Comparison of ENCODE assay signal across 12 cellular contexts in the genomic region with DNA sequence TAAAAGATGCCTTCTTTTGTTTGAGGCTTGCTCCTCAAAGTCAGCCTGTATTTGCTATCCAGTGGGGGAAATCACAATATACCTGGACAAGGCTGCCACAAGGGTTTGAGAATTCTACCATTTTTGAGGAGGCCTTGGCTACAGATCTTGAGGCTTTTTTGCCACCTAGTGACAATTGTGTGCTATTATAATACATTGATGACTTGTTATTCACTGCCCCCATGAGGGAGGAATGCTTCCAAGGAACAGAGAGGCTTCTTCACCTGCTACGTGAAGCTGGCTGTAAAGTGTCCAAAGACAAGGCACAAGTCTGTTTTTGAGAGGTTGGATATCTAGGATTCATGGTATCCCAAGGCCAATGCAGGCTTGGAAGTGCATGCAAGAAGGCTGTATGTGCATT.
A peak's percentile ranks its signal among the peaks of the same experiment; 100 is the strongest.
DNase-seq lines count a peak whose midpoint lies in the region; ATAC-seq, FAIRE-seq and TF ChIP-seq lines count a peak whose summit lies in the region.
"Had no signal": no experiment of that assay in that cellular context is flagged by ENCODE, and none has a peak within 500 bp of the region (broad histone marks: within the 10 kb centered on the region; RNA-seq: fewer than 3 reads in every experiment).

No MANE protein-coding gene starts in this region.

- no peaks in the 10 kb centered on the region for H3K79me2 ChIP-seq in H9 (ENCODE audit: insufficient read depth, low read length)

- no peak overlapping the region for H2BK12ac ChIP-seq in H9 (ENCODE audit: insufficient read length, low read depth, low read length)

- H3K23ac ChIP-seq in H9 (ENCODE audit: insufficient read length, low read depth, low read length), result no peak overlapping the region

- H4K91ac ChIP-seq in H9 (ENCODE audit: insufficient read length, low read depth, low read length), result no peak overlapping the region

- no peak overlapping the region for H3T11ph ChIP-seq in H9 (ENCODE audit: low read length)

- WGBS in H9 (ENCODE audit: extremely low coverage, insufficient read length, low lambda C conversion rate), result no CpG with 5 or more reads among the region's 1 CpG
- WGBS in gastroesophageal sphincter (ENCODE audit: low coverage in 1 of 2), 2 donors, result no CpG with 5 or more reads among the region's 1 CpG

- H3K9me3 ChIP-seq in H9 (ENCODE audit: control insufficient read depth, low read depth, low read length), result peaks cover 19% of the 10 kb centered on the region
- peaks cover 0 to 19% (median 0%) of the 10 kb centered on the region in 3 donors for H3K9me3 ChIP-seq in gastroesophageal sphincter

- no peak overlapping the region for H3K4ac ChIP-seq in H9 (ENCODE audit: low read depth, low read length)

- DNase-seq in AG08396 (ENCODE audit: low spot score), result peak; percentile 13
- DNase-seq in H9, result no peak
- DNase-seq in SK-N-DZ (ENCODE audit: low spot score), result peak; percentile 5
- peak; percentile 52 for DNase-seq in iPS DF 19.7 (ENCODE audit: low read depth, low spot score)
- DNase-seq in urothelium cell line (ENCODE audit: low spot score), result no peak
- DNase-seq in T-helper 9 cell, result no peak
- DNase-seq: activated naive CD4-positive, alpha-beta T cell treated with anti-CD3 and anti-CD28 coated beads, Interleukin-2, amount 10 ng/mL, durations not matched to agents 7 days and 5 days; nephron progenitor cell had no signal

- H4K5ac ChIP-seq in H9 (ENCODE audit: insufficient read length, low read depth, low read length), result no peak overlapping the region

- H3K27me3 ChIP-seq in H9 (ENCODE audit: insufficient read depth, low read length) (no peaks in the 10 kb centered on the region), gastroesophageal sphincter (no peaks in the 10 kb centered on the region)

- no peak for FAIRE-seq in urothelium cell line (lab: Jason Lieb, UNC)
- FAIRE-seq: G401.6 had no signal

- H3K4me1 Mint-ChIP-seq in H9, result peaks cover 0 to 3% of the 10 kb centered on the region in 2 experiments; a peak in 2 of 4 replicates
- H3K4me1 Mint-ChIP-seq: activated naive CD4-positive, alpha-beta T cell treated with anti-CD3 and anti-CD28 coated beads, Interleukin-2, amount 10 ng/mL, durations not matched to agents 7 days and 5 days; IgD-negative memory B cell; nephron progenitor cell had no signal

- ATAC-seq in gastroesophageal sphincter, result no peak
- no peak for ATAC-seq in HG03520 (IDR thresholded peaks at IDR 0.05; ENCODE audit: unreplicated experiment)

- no peak overlapping the region for H2BK120ac ChIP-seq in H9 (ENCODE audit: low read depth, low read length, poor library complexity, severe bottlenecking)

- H2AK5ac ChIP-seq in H9 (ENCODE audit: insufficient read length, low read length), result no peak overlapping the region

- H3K9me3 Mint-ChIP-seq in H9, result peaks cover 61 to 78% of the 10 kb centered on the region in 2 experiments

- no peak for TF ChIP-seq EP300 in gastroesophageal sphincter (IDR thresholded peaks at IDR 0.05)

- H3K27me3 Mint-ChIP-seq in H9 (ENCODE audit: low read depth), result peaks cover 2% of the 10 kb centered on the region; the same call in 1 of the 2 replicates
- H3K27me3 Mint-ChIP-seq: activated naive CD4-positive, alpha-beta T cell treated with anti-CD3 and anti-CD28 coated beads, Interleukin-2, amount 10 ng/mL, durations not matched to agents 7 days and 5 days; IgD-negative memory B cell had no signal

- H2AFZ ChIP-seq in H9 (ENCODE audit: low read length), result no peak overlapping the region

- H3K36me3 Mint-ChIP-seq in H9 (ENCODE audit: insufficient read depth in 1 of 3, low read depth in 3 of 3), result peaks cover 15 to 38% (median 30%) of the 10 kb centered on the region in 3 experiments
- H3K36me3 Mint-ChIP-seq: activated naive CD4-positive, alpha-beta T cell treated with anti-CD3 and anti-CD28 coated beads, Interleukin-2, amount 10 ng/mL, durations not matched to agents 7 days and 5 days; IgD-negative memory B cell had no signal

- peak; percentile 66 for TF ChIP-seq CTCF in H9 (conservative IDR thresholded peaks at IDR 0.05)
- peak in 2 of 4 experiments; percentile 3 to 33 for TF ChIP-seq CTCF in gastroesophageal sphincter (IDR thresholded peaks at IDR 0.05)

- no peak overlapping the region for H2BK20ac ChIP-seq in H9 (ENCODE audit: low read depth, low read length, poor library complexity, severe bottlenecking)

- H3K4me1 ChIP-seq in H9 (ENCODE audit: insufficient read depth, low read length), result no peaks in the 10 kb centered on the region
- no peaks in the 10 kb centered on the region for H3K4me1 ChIP-seq in gastroesophageal sphincter

- H3K56ac ChIP-seq in H9 (ENCODE audit: insufficient read length, low read depth, low read length), result no peak overlapping the region

- H3K27ac ChIP-seq in H9 (ENCODE audit: insufficient read length, low read depth, low read length) (no peak overlapping the region), gastroesophageal sphincter (no peak overlapping the region)

- H3K4me3 Mint-ChIP-seq in H9, result no peak overlapping the region
- H3K4me3 Mint-ChIP-seq: activated naive CD4-positive, alpha-beta T cell treated with anti-CD3 and anti-CD28 coated beads, Interleukin-2, amount 10 ng/mL, durations not matched to agents 7 days and 5 days; IgD-negative memory B cell; nephron progenitor cell had no signal

- no peak overlapping the region for H3K4me2 ChIP-seq in H9 (ENCODE audit: insufficient read depth, insufficient read length, low read length)

- H3K18ac ChIP-seq in H9 (ENCODE audit: insufficient read length, low read depth, low read length), result no peak overlapping the region

- no peak overlapping the region for H3K4me3 ChIP-seq in gastroesophageal sphincter

- H3K9ac ChIP-seq in H9 (ENCODE audit: extremely low read depth, insufficient read length, low read length), result no peak overlapping the region

- no peaks in the 10 kb centered on the region for H3K79me1 ChIP-seq in H9 (ENCODE audit: insufficient read depth, low read depth, low read length, poor library complexity, severe bottlenecking)

- H2BK5ac ChIP-seq in H9 (ENCODE audit: insufficient read length, low read length), result no peak overlapping the region

- no peak overlapping the region for H4K8ac ChIP-seq in H9 (replicated peaks; ENCODE audit: insufficient read length, low read depth, low read length)

- no peak overlapping the region for H3K14ac ChIP-seq in H9 (ENCODE audit: insufficient read depth, low read length)

- no peaks in the 10 kb centered on the region for H3K23me2 ChIP-seq in H9 (ENCODE audit: insufficient read length, low read depth, low read length, poor library complexity, severe bottlenecking)

- H4K20me1 ChIP-seq in H9 (ENCODE audit: control insufficient read depth, insufficient read depth, insufficient read length), result no peaks in the 10 kb centered on the region

- no peaks in the 10 kb centered on the region for H3K36me3 ChIP-seq in gastroesophageal sphincter

- 0 out of 2 replicates have a peak overlapping the region, but pooled peaks have one; percentile 55 for H2BK15ac ChIP-seq in H9 (ENCODE audit: low read depth, low read length)

- no peak overlapping the region for H3K27ac Mint-ChIP-seq in H9
- H3K27ac Mint-ChIP-seq: activated naive CD4-positive, alpha-beta T cell treated with anti-CD3 and anti-CD28 coated beads, Interleukin-2, amount 10 ng/mL, durations not matched to agents 7 days and 5 days; nephron progenitor cell had no signal

- no peak for TF ChIP-seq POLR2A in gastroesophageal sphincter (IDR thresholded peaks at IDR 0.05)

Comparison
In these comparisons a context has a peak if more than half of its experiments do, and no peak if none do; other contexts are left out.
1. DNase-seq: peak in AG08396 (single experiment), SK-N-DZ (single experiment) and iPS DF 19.7 (single experiment); none in H9 (single experiment), urothelium cell line (single experiment) and T-helper 9 cell (single experiment).